In genomic region chr4:20463176-20463430, GRCh38 we compare ENCODE assay signal across 27 cellular contexts.
"Had no signal": no experiment of that assay in that cellular context is flagged by ENCODE, and none has a peak within 500 bp of the region (broad histone marks: within the 10 kb centered on the region; RNA-seq: fewer than 3 reads in every experiment).

No MANE protein-coding gene starts in this region.

- H3K36me3 ChIP-seq: left lung, neural progenitor cell, neutrophil, right atrium auricular region, right lobe of liver, tibial nerve, uterus had no signal

- DNase-seq: immature natural killer cell; kidney; left colon; left lung; mesendoderm; naive B cell; natural killer cell; nephron progenitor cell; occipital lobe; psoas muscle; right lobe of liver; stimulated activated CD4-positive, alpha-beta T cell treated with anti-CD3 and anti-CD28 coated beads, Interleukin-1b, Interleukin-23, amount 100 ng/mL, for 48 hours; stimulated activated CD4-positive, alpha-beta T cell treated with anti-CD3 and anti-CD28 coated beads, Interleukin-2, amount 100 ng/mL, for 48 hours; stimulated activated CD4-positive, alpha-beta T cell treated with anti-CD3 and anti-CD28 coated beads, Interleukin-4, amount 100 ng/mL, for 4 hours; stimulated activated CD8-positive, alpha-beta memory T cell treated with anti-CD3 and anti-CD28 coated beads, Interleukin-4, amount 100 ng/mL, for 48 hours; stimulated activated naive CD4-positive, alpha-beta T cell treated with Interleukin-2 at 50 U/mL for 16 hours; stimulated activated naive CD8-positive, alpha-beta T cell treated with anti-CD3 and anti-CD28 coated beads, Interleukin-15, amount 100 ng/mL, for 72 hours; substantia nigra; uterus had no signal

- H3K27ac ChIP-seq: left lung, neural progenitor cell, neutrophil, parathyroid adenoma, psoas muscle, right atrium auricular region, right lobe of liver, tibial nerve, uterus had no signal

- H3K4me3 ChIP-seq: left lung, lung, neural progenitor cell, psoas muscle, right atrium auricular region, right lobe of liver, smooth muscle cell, tibial nerve, uterus had no signal

- H3K79me2 ChIP-seq: parathyroid adenoma had no signal

- ATAC-seq: left colon; left lung; natural killer cell; psoas muscle; right lobe of liver; stimulated activated memory B cell treated with anti-CD40 and anti-IgM and Interleukin-4, amounts not matched to agents 10 μg/mL and 1 μg/mL and 100 μg/mL, for 72 hours; stimulated activated naive CD8-positive, alpha-beta T cell treated with anti-CD3 and anti-CD28 coated beads, Interleukin-15, amount 100 ng/mL, for 72 hours had no signal

- H3K27me3 ChIP-seq: left lung, neural progenitor cell, neutrophil, right atrium auricular region, right lobe of liver, tibial nerve, uterus had no signal

- H3K4me1 ChIP-seq: left lung, neural progenitor cell, parathyroid adenoma, psoas muscle, right atrium auricular region, right lobe of liver, uterus had no signal

- H2AFZ ChIP-seq: neural progenitor cell, parathyroid adenoma had no signal
